ENCODE assay signal across 1 cellular context in the genomic region with DNA sequence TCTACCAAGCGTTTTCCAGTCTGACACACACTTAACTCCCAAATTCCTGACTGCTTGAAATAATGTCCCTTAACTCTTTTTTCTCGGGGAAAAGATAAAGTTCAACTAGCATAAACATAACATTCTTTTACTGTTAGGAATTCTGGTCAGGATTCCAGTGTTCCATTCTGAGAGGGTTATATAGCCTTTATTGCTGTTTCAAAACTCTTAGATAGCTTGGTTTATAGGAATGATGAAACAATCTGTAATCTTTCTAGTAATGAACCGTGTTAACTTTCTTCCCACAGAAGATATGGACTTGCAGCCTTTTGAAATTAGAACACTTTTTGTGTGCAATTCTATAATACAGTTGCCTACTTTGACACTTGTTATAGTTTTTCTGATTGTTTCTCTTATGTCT.
TF ChIP-seq lines count a peak whose summit lies in the region.

No MANE protein-coding gene starts in this region.

TF ChIP-seq in K562, 482 proteins besides CTCF, POLR2A, EP300 and RAD21 (continued from another document):
- TF ChIP-seq, protein P1, sequence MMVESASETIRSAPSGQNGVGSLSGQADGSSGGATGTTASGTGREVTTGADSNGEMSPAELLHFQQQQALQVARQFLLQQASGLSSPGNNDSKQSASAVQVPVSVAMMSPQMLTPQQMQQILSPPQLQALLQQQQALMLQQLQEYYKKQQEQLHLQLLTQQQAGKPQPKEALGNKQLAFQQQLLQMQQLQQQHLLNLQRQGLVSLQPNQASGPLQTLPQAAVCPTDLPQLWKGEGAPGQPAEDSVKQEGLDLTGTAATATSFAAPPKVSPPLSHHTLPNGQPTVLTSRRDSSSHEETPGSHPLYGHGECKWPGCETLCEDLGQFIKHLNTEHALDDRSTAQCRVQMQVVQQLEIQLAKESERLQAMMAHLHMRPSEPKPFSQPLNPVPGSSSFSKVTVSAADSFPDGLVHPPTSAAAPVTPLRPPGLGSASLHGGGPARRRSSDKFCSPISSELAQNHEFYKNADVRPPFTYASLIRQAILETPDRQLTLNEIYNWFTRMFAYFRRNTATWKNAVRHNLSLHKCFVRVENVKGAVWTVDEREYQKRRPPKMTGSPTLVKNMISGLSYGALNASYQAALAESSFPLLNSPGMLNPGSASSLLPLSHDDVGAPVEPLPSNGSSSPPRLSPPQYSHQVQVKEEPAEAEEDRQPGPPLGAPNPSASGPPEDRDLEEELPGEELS (CRISPR knock-in tag; IDR thresholded peaks at IDR 0.05; ENCODE audit: borderline replicate concordance) = no peak
- TF ChIP-seq POLR2H (tag; IDR thresholded peaks at IDR 0.05; ENCODE audit: low read depth) = peak; percentile 72
- TF ChIP-seq, protein P2, sequence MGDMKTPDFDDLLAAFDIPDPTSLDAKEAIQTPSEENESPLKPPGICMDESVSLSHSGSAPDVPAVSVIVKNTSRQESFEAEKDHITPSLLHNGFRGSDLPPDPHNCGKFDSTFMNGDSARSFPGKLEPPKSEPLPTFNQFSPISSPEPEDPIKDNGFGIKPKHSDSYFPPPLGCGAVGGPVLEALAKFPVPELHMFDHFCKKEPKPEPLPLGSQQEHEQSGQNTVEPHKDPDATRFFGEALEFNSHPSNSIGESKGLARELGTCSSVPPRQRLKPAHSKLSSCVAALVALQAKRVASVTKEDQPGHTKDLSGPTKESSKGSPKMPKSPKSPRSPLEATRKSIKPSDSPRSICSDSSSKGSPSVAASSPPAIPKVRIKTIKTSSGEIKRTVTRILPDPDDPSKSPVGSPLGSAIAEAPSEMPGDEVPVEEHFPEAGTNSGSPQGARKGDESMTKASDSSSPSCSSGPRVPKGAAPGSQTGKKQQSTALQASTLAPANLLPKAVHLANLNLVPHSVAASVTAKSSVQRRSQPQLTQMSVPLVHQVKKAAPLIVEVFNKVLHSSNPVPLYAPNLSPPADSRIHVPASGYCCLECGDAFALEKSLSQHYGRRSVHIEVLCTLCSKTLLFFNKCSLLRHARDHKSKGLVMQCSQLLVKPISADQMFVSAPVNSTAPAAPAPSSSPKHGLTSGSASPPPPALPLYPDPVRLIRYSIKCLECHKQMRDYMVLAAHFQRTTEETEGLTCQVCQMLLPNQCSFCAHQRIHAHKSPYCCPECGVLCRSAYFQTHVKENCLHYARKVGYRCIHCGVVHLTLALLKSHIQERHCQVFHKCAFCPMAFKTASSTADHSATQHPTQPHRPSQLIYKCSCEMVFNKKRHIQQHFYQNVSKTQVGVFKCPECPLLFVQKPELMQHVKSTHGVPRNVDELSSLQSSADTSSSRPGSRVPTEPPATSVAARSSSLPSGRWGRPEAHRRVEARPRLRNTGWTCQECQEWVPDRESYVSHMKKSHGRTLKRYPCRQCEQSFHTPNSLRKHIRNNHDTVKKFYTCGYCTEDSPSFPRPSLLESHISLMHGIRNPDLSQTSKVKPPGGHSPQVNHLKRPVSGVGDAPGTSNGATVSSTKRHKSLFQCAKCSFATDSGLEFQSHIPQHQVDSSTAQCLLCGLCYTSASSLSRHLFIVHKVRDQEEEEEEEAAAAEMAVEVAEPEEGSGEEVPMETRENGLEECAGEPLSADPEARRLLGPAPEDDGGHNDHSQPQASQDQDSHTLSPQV (IDR thresholded peaks at IDR 0.05) = peak; percentile 59; the same call in 1 of the 2 replicates
- TF ChIP-seq SMARCA4 (IDR thresholded peaks at IDR 0.05) = peak; percentile 39; the same call in 1 of the 2 replicates
